15 cellular contexts compared by ENCODE assay signal in the genomic region with DNA sequence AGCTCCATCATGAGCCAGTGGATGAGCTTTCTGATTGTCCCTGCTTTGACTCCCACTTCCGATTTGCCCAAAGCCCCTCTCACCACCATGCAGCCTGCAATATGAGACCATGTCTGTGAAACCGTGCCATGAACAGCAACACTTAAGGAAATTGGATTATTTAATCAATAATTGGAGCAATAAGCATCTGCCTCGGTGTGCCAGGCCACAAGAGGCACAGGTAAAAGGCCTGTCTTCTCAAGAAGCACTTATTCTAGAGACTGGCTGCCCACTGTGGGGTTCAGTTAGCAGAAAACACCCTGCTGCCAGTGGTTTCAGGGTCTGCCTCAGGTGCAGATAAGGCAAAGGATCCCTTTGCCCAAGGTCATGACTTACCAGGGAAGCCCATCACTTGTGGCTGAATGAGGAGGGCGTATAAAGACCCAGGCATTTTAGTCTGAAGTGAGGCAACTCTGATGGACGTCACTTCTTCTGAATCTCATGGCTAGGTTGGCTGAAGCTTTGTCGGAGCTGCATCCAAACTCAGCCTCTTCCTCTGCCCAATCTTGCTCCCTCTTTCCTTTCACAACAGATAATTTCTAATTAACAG. TPM values are rescaled to one million over a fixed set of nuclear protein-coding genes. Genes with fewer than 3 reads are reported as not detected.
A peak's percentile ranks its signal among the peaks of the same experiment; 100 is the strongest.
DNase-seq lines count a peak whose midpoint lies in the region; ATAC-seq and TF ChIP-seq lines count a peak whose summit lies in the region.
"Had no signal": no experiment of that assay in that cellular context is flagged by ENCODE, and none has a peak within 500 bp of the region (broad histone marks: within the 10 kb centered on the region; RNA-seq: fewer than 3 reads in every experiment).

No MANE protein-coding gene starts in this region.

- no peak overlapping the region for H3K23ac ChIP-seq in H9 (ENCODE audit: insufficient read length, low read depth, low read length)

- no peaks in the 10 kb centered on the region for H3K79me2 ChIP-seq in H9 (ENCODE audit: insufficient read depth, low read length)

- no peaks in the 10 kb centered on the region for H3K23me2 ChIP-seq in H9 (ENCODE audit: insufficient read length, low read depth, low read length, poor library complexity, severe bottlenecking)

- CTCF ChIA-PET in CD4-positive, alpha-beta T cell (lab: Charles Lee): interaction anchor here (10.9 kb wide), 1 partner anchor 21 kb away, joined by 135 read pairs; a partner anchor contains a TSS
- CTCF ChIA-PET in activated CD8-positive, alpha-beta T cell treated with anti-CD3 and anti-CD28 coated beads for 36 hours (lab: Charles Lee): interaction anchor here (0.8 to 10.3 kb wide), 10 partner anchors 11 to 288 kb away, joined by 3 to 150 read pairs (median 4); a partner anchor contains a TSS

- no peak overlapping the region for H2AFZ ChIP-seq in H9 (ENCODE audit: low read length)

- peak overlapping the region; percentile 98 for H3K27ac Mint-ChIP-seq in CD4-positive, alpha-beta T cell
- H3K27ac Mint-ChIP-seq in H9 (peak overlapping the region in 2 of 3 experiments; percentile 14 to 80; a peak in 3 of 7 replicates), naive B cell (peak overlapping the region; percentile 58 to 99 (median 96))
- H3K27ac Mint-ChIP-seq in activated CD8-positive, alpha-beta T cell treated with anti-CD3 and anti-CD28 coated beads for 36 hours: peak overlapping the region; percentile 93
- H3K27ac Mint-ChIP-seq: mesothelial cell of epicardium had no signal

- H2BK12ac ChIP-seq in H9 (ENCODE audit: insufficient read length, low read depth, low read length): no peak overlapping the region

- H2BK15ac ChIP-seq in H9 (ENCODE audit: low read depth, low read length): no peak overlapping the region

- intact Hi-C loops in CD4-positive, alpha-beta T cell (cut with DNase I, micrococcal nuclease): loop anchor here (1.0 to 10.0 kb wide), 6 partner anchors 13 to 547 kb away; a partner anchor contains a TSS
- intact Hi-C loops in activated CD8-positive, alpha-beta T cell treated with anti-CD3 and anti-CD28 coated beads for 36 hours (cut with micrococcal nuclease): no loop called here
- intact Hi-C loops in left ventricle myocardium superior (cut with micrococcal nuclease): loop anchor here (5.0 to 10.0 kb wide), 2 partner anchors 114 to 182 kb away; no protein-coding TSS in a partner anchor

- WGBS in H9 (ENCODE audit: extremely low coverage, insufficient read length, low lambda C conversion rate): no CpG with 5 or more reads among the region's 6 CpGs

- ATAC-seq in CD4-positive, alpha-beta T cell (ENCODE audit: poor library complexity): no peak
- no peak for ATAC-seq in activated CD8-positive, alpha-beta T cell treated with anti-CD3 and anti-CD28 coated beads for 36 hours
- ATAC-seq in naive B cell (ENCODE audit: low read depth in 2 of 2) (no peak), left ventricle myocardium superior (no peak), HG03159 (IDR thresholded peaks at IDR 0.05; ENCODE audit: unreplicated experiment) (no peak)
- ATAC-seq: PC-3 had no signal

- no peak overlapping the region for H4K8ac ChIP-seq in H9 (replicated peaks; ENCODE audit: insufficient read length, low read depth, low read length)

- no peak for TF ChIP-seq CTCF in CD4-positive, alpha-beta T cell (IDR thresholded peaks at IDR 0.05)
- no peak for TF ChIP-seq CTCF in H9 (conservative IDR thresholded peaks at IDR 0.05)
- TF ChIP-seq CTCF in activated CD8-positive, alpha-beta T cell treated with anti-CD3 and anti-CD28 coated beads for 36 hours (IDR thresholded peaks at IDR 0.05): no peak

- H3K4me1 Mint-ChIP-seq in CD4-positive, alpha-beta T cell (ENCODE audit: low read depth): peaks cover 97% of the 10 kb centered on the region
- peaks cover 47 to 53% of the 10 kb centered on the region in 2 experiments for H3K4me1 Mint-ChIP-seq in H9
- H3K4me1 Mint-ChIP-seq in activated CD8-positive, alpha-beta T cell treated with anti-CD3 and anti-CD28 coated beads for 36 hours (ENCODE audit: low read depth): peaks cover 90% of the 10 kb centered on the region
- peaks cover 84 to 94% (median 93%) of the 10 kb centered on the region in 3 donors for H3K4me1 Mint-ChIP-seq in naive B cell

- H3T11ph ChIP-seq in H9 (ENCODE audit: low read length): no peak overlapping the region

- peaks cover 5% of the 10 kb centered on the region for H3K27me3 Mint-ChIP-seq in CD4-positive, alpha-beta T cell
- H3K27me3 Mint-ChIP-seq in H9 (ENCODE audit: low read depth): no peaks in the 10 kb centered on the region
- H3K27me3 Mint-ChIP-seq in activated CD8-positive, alpha-beta T cell treated with anti-CD3 and anti-CD28 coated beads for 36 hours: no peaks in the 10 kb centered on the region
- H3K27me3 Mint-ChIP-seq in naive B cell: peaks cover 0 to 4% (median 0%) of the 10 kb centered on the region in 3 donors
- H3K27me3 Mint-ChIP-seq: progenitor cell of endocrine pancreas had no signal

- H3K9me3 ChIP-seq in CD4-positive, alpha-beta T cell (ENCODE audit: control insufficient read depth, low read length): no peaks in the 10 kb centered on the region
- H3K9me3 ChIP-seq in H9 (ENCODE audit: control insufficient read depth, low read depth, low read length): no peaks in the 10 kb centered on the region
- H3K9me3 ChIP-seq: BE2C had no signal

- no peak overlapping the region for H3K56ac ChIP-seq in H9 (ENCODE audit: insufficient read length, low read depth, low read length)

- H3K4ac ChIP-seq in H9 (ENCODE audit: low read depth, low read length): no peak overlapping the region

- peaks cover 7% of the 10 kb centered on the region; the same call in 1 of the 2 replicates for H3K4me1 ChIP-seq in H9 (ENCODE audit: insufficient read depth, low read length)
- H3K4me1 ChIP-seq: BE2C had no signal

- H3K79me1 ChIP-seq in H9 (ENCODE audit: insufficient read depth, low read depth, low read length, poor library complexity, severe bottlenecking): no peaks in the 10 kb centered on the region

- no peaks in the 10 kb centered on the region for H4K20me1 ChIP-seq in H9 (ENCODE audit: control insufficient read depth, insufficient read depth, insufficient read length)

- H4K5ac ChIP-seq in H9 (ENCODE audit: insufficient read length, low read depth, low read length): no peak overlapping the region

- no peak overlapping the region for H3K9ac ChIP-seq in H9 (ENCODE audit: extremely low read depth, insufficient read length, low read length)

- DNase-seq in CD4-positive, alpha-beta T cell: no peak
- no peak for DNase-seq in H9
- DNase-seq in activated CD8-positive, alpha-beta T cell treated with anti-CD3 and anti-CD28 coated beads for 36 hours: no peak
- no peak for DNase-seq in naive B cell
- DNase-seq in stimulated activated CD4-positive, alpha-beta T cell treated with anti-CD3 and anti-CD28 coated beads, Interleukin-2, amount 100 ng/mL, for 48 hours: no peak
- DNase-seq in NCI-H524 (lab: John Stamatoyannopoulos, UW): no peak
- DNase-seq in left ventricle myocardium superior: no peak
- DNase-seq: aorta, BE2C, PC-3, SW 1271 had no signal

- no peak overlapping the region for H3K4me2 ChIP-seq in H9 (ENCODE audit: insufficient read depth, insufficient read length, low read length)

- peak overlapping the region; percentile 88 for H3K27ac ChIP-seq in CD4-positive, alpha-beta T cell (ENCODE audit: low read depth, low read length)
- H3K27ac ChIP-seq in H9 (ENCODE audit: insufficient read length, low read depth, low read length): no peak overlapping the region

- POLR2A ChIA-PET in CD4-positive, alpha-beta T cell (lab: Charles Lee): interaction anchor here (0.6 to 22.0 kb wide), 10 partner anchors 13 to 287 kb away, joined by 3 to 756 read pairs (median 5); a partner anchor contains a TSS
- POLR2A ChIA-PET in activated CD8-positive, alpha-beta T cell treated with anti-CD3 and anti-CD28 coated beads for 36 hours (lab: Charles Lee): interaction anchor here (0.6 to 10.3 kb wide), 8 partner anchors 10 to 345 kb away, joined by 3 to 245 read pairs (median 6); a partner anchor contains a TSS

- peak overlapping the region; percentile 52 for H3K4me3 Mint-ChIP-seq in CD4-positive, alpha-beta T cell
- H3K4me3 Mint-ChIP-seq in H9 (no peak overlapping the region), naive B cell (peak overlapping the region; percentile 65 to 85 (median 80))
- H3K4me3 Mint-ChIP-seq in activated CD8-positive, alpha-beta T cell treated with anti-CD3 and anti-CD28 coated beads for 36 hours: peak overlapping the region; percentile 48
- H3K4me3 Mint-ChIP-seq: mesothelial cell of epicardium had no signal

- no peak overlapping the region for H2BK120ac ChIP-seq in H9 (ENCODE audit: low read depth, low read length, poor library complexity, severe bottlenecking)

- no peak overlapping the region for H2AK5ac ChIP-seq in H9 (ENCODE audit: insufficient read length, low read length)

- no peaks in the 10 kb centered on the region for H3K27me3 ChIP-seq in CD4-positive, alpha-beta T cell (ENCODE audit: control insufficient read depth, insufficient read depth, low read length)
- H3K27me3 ChIP-seq in H9 (ENCODE audit: insufficient read depth, low read length): no peaks in the 10 kb centered on the region

- H3K14ac ChIP-seq in H9 (ENCODE audit: insufficient read depth, low read length): no peak overlapping the region

- H3K36me3 Mint-ChIP-seq in CD4-positive, alpha-beta T cell (ENCODE audit: low read depth): peaks cover 9% of the 10 kb centered on the region
- no peaks in the 10 kb centered on the region; a peak in 1 of 7 replicates for H3K36me3 Mint-ChIP-seq in H9 (ENCODE audit: insufficient read depth in 1 of 3, low read depth in 3 of 3)
- H3K36me3 Mint-ChIP-seq in activated CD8-positive, alpha-beta T cell treated with anti-CD3 and anti-CD28 coated beads for 36 hours (ENCODE audit: low read depth): peaks cover 5% of the 10 kb centered on the region
- no peaks in the 10 kb centered on the region for H3K36me3 Mint-ChIP-seq in naive B cell
- H3K36me3 Mint-ChIP-seq: mesothelial cell of epicardium had no signal

- no peak overlapping the region for H2BK5ac ChIP-seq in H9 (ENCODE audit: insufficient read length, low read length)

- no peak overlapping the region for H3K18ac ChIP-seq in H9 (ENCODE audit: insufficient read length, low read depth, low read length)

- no peak overlapping the region for H2BK20ac ChIP-seq in H9 (ENCODE audit: low read depth, low read length, poor library complexity, severe bottlenecking)

- H4K91ac ChIP-seq in H9 (ENCODE audit: insufficient read length, low read depth, low read length): no peak overlapping the region

- H3K9me3 Mint-ChIP-seq in CD4-positive, alpha-beta T cell: peaks cover 7% of the 10 kb centered on the region
- H3K9me3 Mint-ChIP-seq in H9: no peaks in the 10 kb centered on the region; a peak in 1 of 5 replicates
- H3K9me3 Mint-ChIP-seq in activated CD8-positive, alpha-beta T cell treated with anti-CD3 and anti-CD28 coated beads for 36 hours: peaks cover 8% of the 10 kb centered on the region
- H3K9me3 Mint-ChIP-seq in naive B cell: peaks cover 0 to 4% (median 2%) of the 10 kb centered on the region in 7 donors

RNA-seq across cellular contexts. Expression of a gene that starts 7.1 kb away (rescaled TPM):
- 10 to 100 TPM; 13.9 to 15.7 TPM for total RNA-seq in CD4-positive, alpha-beta T cell
- total RNA-seq in H9 (2021): not detected in 2 replicates
- total RNA-seq in activated CD8-positive, alpha-beta T cell treated with anti-CD3 and anti-CD28 coated beads for 36 hours: 10 to 100 TPM in 1 of 2 experiments, 1 to 10 TPM in 1; 9.2 to 10.4 TPM
- polyA plus RNA-seq in naive B cell (ENCODE audit: low read depth in 6 of 6): 100 to 1,000 TPM in 4 of 6 donors, 10 to 100 TPM in 2; 42.6 to 239 (median 159) TPM
- total RNA-seq in left ventricle myocardium superior: 4.7 TPM
- total RNA-seq: H4, mesothelial cell of epicardium, progenitor cell of endocrine pancreas had no signal

RNA-seq across cellular contexts. Expression of a gene that starts 19.9 kb away (rescaled TPM):
- 10 to 100 TPM; 60.7 to 62.0 TPM for total RNA-seq in CD4-positive, alpha-beta T cell
- total RNA-seq in H9 (2021): 0.11 and 0.29 TPM in 2 replicates
- 100 to 1,000 TPM; 201 to 208 TPM for total RNA-seq in activated CD8-positive, alpha-beta T cell treated with anti-CD3 and anti-CD28 coated beads for 36 hours
- polyA plus RNA-seq in naive B cell (ENCODE audit: low read depth in 6 of 6): 100 to 1,000 TPM in 2 of 6 donors, 10 to 100 TPM in 4; 60.2 to 124 (median 82.6) TPM
- total RNA-seq in left ventricle myocardium superior: 1.3 TPM

Comparison
In these comparisons a context has a peak if more than half of its experiments do, and no peak if none do; other contexts are left out.
1. H3K27ac Mint-ChIP-seq: peak in every context shown above with its lines; median percentile 98 in CD4-positive, alpha-beta T cell; 96 in naive B cell; 93 in activated CD8-positive, alpha-beta T cell treated with anti-CD3 and anti-CD28 coated beads for 36 hours; 47 in H9.
2. H3K4me3 Mint-ChIP-seq: peak in CD4-positive, alpha-beta T cell (single experiment), activated CD8-positive, alpha-beta T cell treated with anti-CD3 and anti-CD28 coated beads for 36 hours (single experiment) and naive B cell (8 of 8); none in H9 (0 of 2).
3. RNA of a gene that starts 19.9 kb away (total RNA-seq): 201 to 208 TPM in activated CD8-positive, alpha-beta T cell treated with anti-CD3 and anti-CD28 coated beads for 36 hours and 60.7 to 62.0 TPM in CD4-positive, alpha-beta T cell; 1.3 TPM in left ventricle myocardium superior (single experiment) and 0.11 to 0.29 TPM in H9; every median in the first group is over 10 times any median in the second.